18 cellular contexts compared by ENCODE assay signal in genomic region chr1:10738125-10738746, GRCh38. TPM values are rescaled to one million over a fixed set of nuclear protein-coding genes. Genes with fewer than 3 reads are reported as not detected.
DNase-seq lines count a peak whose midpoint lies in the region; ATAC-seq, FAIRE-seq and TF ChIP-seq lines count a peak whose summit lies in the region.
"Had no signal": no experiment of that assay in that cellular context is flagged by ENCODE, and none has a peak within 500 bp of the region (broad histone marks: within the 10 kb centered on the region; RNA-seq: fewer than 3 reads in every experiment).

No MANE protein-coding gene starts in this region.

- H3K79me2 ChIP-seq in HepG2 (ENCODE audit: insufficient read depth, low read length): no peaks in the 10 kb centered on the region
- H3K79me2 ChIP-seq in MM.1S (ENCODE audit: low read length): no peaks in the 10 kb centered on the region

- no TSS peak for BruUV-seq in HepG2 (replicated peaks; lab: Mats Ljungman, UMichigan)

- peaks cover 17% of the 10 kb centered on the region for H3K4me1 ChIP-seq in HepG2 (ENCODE audit: insufficient read depth, low read length)
- peaks cover 49 to 51% of the 10 kb centered on the region in 2 donors for H3K4me1 ChIP-seq in thyroid gland
- no peaks in the 10 kb centered on the region for H3K4me1 ChIP-seq in MM.1S (ENCODE audit: low read length)

- no peaks in the 10 kb centered on the region for H3K9me3 Mint-ChIP-seq in WTC11
- H3K9me3 Mint-ChIP-seq: activated naive CD4-positive, alpha-beta T cell treated with anti-CD3 and anti-CD28 coated beads, Interleukin-2, amount 50 U/mL, for 72 hours had no signal

- in situ Hi-C loops in HepG2 (cut with HindIII; ENCODE audit: extremely low pct_ligation_motif_present, low pct_unique_long_range_greater_than_20kb): no loop called here

- intact Hi-C loops in HepG2 (cut with micrococcal nuclease; ENCODE audit: unreplicated experiment) (no loop called here), thyroid gland (cut with DNase I) (no loop called here)

- peak overlapping the region; percentile 89; the same call in 1 of the 2 replicates for H3K27ac Mint-ChIP-seq in WTC11
- H3K27ac Mint-ChIP-seq: activated naive CD4-positive, alpha-beta T cell treated with anti-CD3 and anti-CD28 coated beads, Interleukin-2, amount 50 U/mL, for 72 hours had no signal

- no peak overlapping the region for H3K9ac ChIP-seq in HepG2 (ENCODE audit: insufficient read depth, low read depth, low read length)
- no peak overlapping the region for H3K9ac ChIP-seq in MM.1S (ENCODE audit: low read length)

- peaks cover 54% of the 10 kb centered on the region for H3K4me1 Mint-ChIP-seq in WTC11

- H3K27ac ChIP-seq in HepG2 (ENCODE audit: extremely low read length, insufficient read depth, low read length) (no peak overlapping the region), thyroid gland (peak overlapping the region; percentile 92 to 96 (median 95)), MM.1S (ENCODE audit: low read length) (no peak overlapping the region)
- H3K27ac ChIP-seq: SK-N-MC had no signal

- ATAC-seq in WTC11 (peak; percentile 45), HepG2 (peak; percentile 36)
- ATAC-seq: activated naive CD4-positive, alpha-beta T cell treated with anti-CD3 and anti-CD28 coated beads, Interleukin-2, amount 50 U/mL, for 72 hours; stimulated activated naive CD8-positive, alpha-beta T cell treated with anti-CD3 and anti-CD28 coated beads, Interleukin-15, Interleukin-2, amounts not matched to agents 100 U/mL and 50 U/mL, for 24 hours had no signal

- no peak for TF ChIP-seq EP300 in HepG2 (IDR thresholded peaks at IDR 0.05; ENCODE audit: low read depth in 2 of 2, low read length in 2 of 2)
- no peak for TF ChIP-seq EP300 in HepG2 (CRISPR knock-in tag; IDR thresholded peaks at IDR 0.05; ENCODE audit: borderline replicate concordance)

- TF ChIP-seq CTCF in WTC11 (IDR thresholded peaks at IDR 0.05) (no peak), HepG2 (CRISPR knock-in tag; IDR thresholded peaks at IDR 0.05) (no peak), thyroid gland (IDR thresholded peaks at IDR 0.05) (no peak), MM.1S (IDR thresholded peaks at IDR 0.05; ENCODE audit: low read length) (no peak)

- DNase-seq in NCI-H345 (lab: John Stamatoyannopoulos, UW): peak; percentile 20
- no peak for DNase-seq in NCI-H345 treated with DMSO at 0.1 percent for 48 hours (lab: John Stamatoyannopoulos, UW; ENCODE audit: unreplicated experiment)
- DNase-seq in WTC11 (ENCODE audit: low spot score): peak; percentile 35
- DNase-seq in HepG2 (ENCODE audit: low spot score): no peak
- peak; percentile 73 to 74 for DNase-seq in thyroid gland
- no peak for DNase-seq in AG08396 (ENCODE audit: low spot score)
- no peak for DNase-seq in kidney glomerular epithelial cell (lab: John Stamatoyannopoulos, UW)
- no peak for DNase-seq in MM.1S
- DNase-seq: activated CD4-positive, CD25-positive, alpha-beta regulatory T cell; activated CD8-positive, alpha-beta memory T cell treated with anti-CD3 and anti-CD28 coated beads, Interleukin-2, amount 50 U/mL, for 48 hours; Calu3; caudate nucleus; KG1; NCI-H1694; stimulated activated naive CD8-positive, alpha-beta T cell treated with anti-CD3 and anti-CD28 coated beads, Interleukin-15, Interleukin-2, amounts not matched to agents 100 U/mL and 50 U/mL, for 24 hours had no signal

- no peak for TF ChIP-seq RAD21 in HepG2 (CRISPR knock-in tag; IDR thresholded peaks at IDR 0.05)

- CTCF ChIA-PET in WTC11 (lab: Charles Lee) (interaction anchor here (0.5 kb wide), 1 partner anchor 15 kb away, joined by 4 read pairs; no protein-coding TSS in a partner anchor), HepG2 (lab: Yijun Ruan, JAX; ENCODE audit: low intra/inter-chr PET ratio, low total read pairs) (no interaction called here)

- no peak for TF ChIP-seq POLR2A in HepG2 (IDR thresholded peaks at IDR 0.05; ENCODE audit: insufficient read depth in 1 of 2, low read depth in 2 of 2, low read length in 2 of 2)
- peak in 1 of 2 donors; percentile 15 for TF ChIP-seq POLR2A in thyroid gland (IDR thresholded peaks at IDR 0.05)

- no peak for FAIRE-seq in HepG2 (lab: Jason Lieb, UNC)
- FAIRE-seq: islet of Langerhans had no signal

- POLR2A ChIA-PET in WTC11 (lab: Charles Lee) (no interaction called here), HepG2 (lab: Yijun Ruan, JAX) (no interaction called here)

- H3F3A ChIP-seq in MM.1S (ENCODE audit: insufficient read depth, low read length): no peaks in the 10 kb centered on the region

- peak overlapping the region; percentile 34 for H3K4me2 ChIP-seq in HepG2 (ENCODE audit: low read depth, low read length)
- H3K4me2 ChIP-seq in MM.1S (ENCODE audit: low read depth, low read length): no peak overlapping the region

- H3K36me3 ChIP-seq in HepG2 (replicated peaks in 1 of 2; ENCODE audit: control insufficient read depth in 1 of 2, insufficient read depth in 2 of 2, low read length in 2 of 2) (no peaks in the 10 kb centered on the region), thyroid gland (no peaks in the 10 kb centered on the region), MM.1S (replicated peaks; ENCODE audit: insufficient read depth, low read length) (no peaks in the 10 kb centered on the region)

- no peaks in the 10 kb centered on the region for H3K36me3 Mint-ChIP-seq in WTC11
- H3K36me3 Mint-ChIP-seq: activated naive CD4-positive, alpha-beta T cell treated with anti-CD3 and anti-CD28 coated beads, Interleukin-2, amount 50 U/mL, for 72 hours had no signal

- H3K4me3 ChIP-seq in HepG2 (replicated peaks in 1 of 3; ENCODE audit: insufficient read depth in 1 of 3, low read depth in 2 of 3, low read length in 3 of 3): no peak overlapping the region; a peak in 1 of 6 replicates
- H3K4me3 ChIP-seq in thyroid gland (replicated peaks in 1 of 3): no peak overlapping the region
- no peak overlapping the region for H3K4me3 ChIP-seq in MM.1S (ENCODE audit: low read length)
- H3K4me3 ChIP-seq: SK-N-MC had no signal

- WGBS in HepG2 (ENCODE audit: low lambda C conversion rate): 35% methylated on average over 12 of the region's 16 CpGs
- WGBS in thyroid gland, 2 donors: 58 to 61% methylated on average over 14 of the region's 16 CpGs

- no peak overlapping the region for H3K4me3 Mint-ChIP-seq in WTC11

- H3K27me3 ChIP-seq in HepG2 (ENCODE audit: control insufficient read depth in 1 of 2, insufficient read depth in 2 of 2, low read length in 2 of 2) (peaks cover 1 to 24% of the 10 kb centered on the region in 2 experiments; a peak in 4 of 5 replicates), thyroid gland (no peaks in the 10 kb centered on the region), MM.1S (replicated peaks; ENCODE audit: insufficient read depth, low read length) (peaks cover 100% of the 10 kb centered on the region)

- H4K20me1 ChIP-seq in HepG2 (ENCODE audit: insufficient read depth, low read length) (no peaks in the 10 kb centered on the region), MM.1S (ENCODE audit: insufficient read depth, low read length) (no peaks in the 10 kb centered on the region)

- H3K9me2 ChIP-seq in MM.1S (replicated peaks; ENCODE audit: insufficient read depth, low read length): no peaks in the 10 kb centered on the region

- H3K9me3 ChIP-seq in HepG2 (ENCODE audit: low read length) (no peaks in the 10 kb centered on the region), thyroid gland (no peaks in the 10 kb centered on the region), MM.1S (replicated peaks; ENCODE audit: insufficient read depth, low read length) (no peaks in the 10 kb centered on the region)

- no peak overlapping the region for H2AFZ ChIP-seq in HepG2 (ENCODE audit: low read length)
- no peak overlapping the region for H2AFZ ChIP-seq in MM.1S (ENCODE audit: low read length)

- H3K27me3 Mint-ChIP-seq in WTC11 (ENCODE audit: low read depth): no peaks in the 10 kb centered on the region

TF ChIP-seq in WTC11, 78 proteins besides CTCF, POLR2A, EP300 and RAD21 (continues in another document):
- no peak for TF ChIP-seq NFE2L1 (CRISPR knock-in tag; IDR thresholded peaks at IDR 0.05)

TF ChIP-seq in HepG2, 621 proteins besides CTCF, POLR2A, EP300 and RAD21:
- TF ChIP-seq JUND (CRISPR knock-in tag; IDR thresholded peaks at IDR 0.05) (no peak), ETV6 (CRISPR knock-in tag; conservative IDR thresholded peaks at IDR 0.05) (no peak), HNRNPL (IDR thresholded peaks at IDR 0.05; ENCODE audit: low read depth, low read length) (0 out of 2 replicates have a peak, but pooled peaks have one; percentile 33), ZNF253 (CRISPR knock-in tag; IDR thresholded peaks at IDR 0.05; ENCODE audit: borderline replicate concordance) (no peak), KLF6 (CRISPR knock-in tag; IDR thresholded peaks at IDR 0.05) (no peak), ZNF350 (CRISPR knock-in tag; IDR thresholded peaks at IDR 0.05; ENCODE audit: borderline replicate concordance, low read depth) (0 out of 2 replicates have a peak, but pooled peaks have one; percentile 20)
TF ChIP-seq in HepG2: peak in this region for 2.

RNA-seq across cellular contexts. Expression of gene CASZ1, which starts 58.2 kb away (rescaled TPM):
- total RNA-seq in WTC11 (2021) (6.9 to 11.7 TPM (median 8.7 TPM) in 3 replicates), HepG2 (2016; rRNA removed; fragmentation: Illumina TruSeq; extraction: Trizol) (2.3 and 3.7 TPM in 2 replicates), thyroid gland (10 to 100 TPM in 3 of 4 donors, 1 to 10 TPM in 1; 5.2 to 38.5 (median 18.7) TPM)
- total RNA-seq in HepG2 (2016; cell fraction: cytosol; rRNA removed; fragmentation: Illumina TruSeq; extraction: Trizol; ENCODE audit: low read depth): 1.5 and 1.9 TPM in 2 replicates
- 2.8 and 3.2 TPM in 2 replicates for total RNA-seq in HepG2 (2016; cell fraction: insoluble cytoplasmic fraction; rRNA removed; fragmentation: Illumina TruSeq; extraction: Trizol)
- 3.6 and 4.4 TPM in 2 replicates for total RNA-seq in HepG2 (2016; cell fraction: membrane; rRNA removed; fragmentation: Illumina TruSeq; extraction: Trizol)
- total RNA-seq in HepG2 (2016; cell fraction: nucleus; rRNA removed; fragmentation: Illumina TruSeq; extraction: Trizol): 3.2 TPM in 2 replicates
- 1.9 and 2.2 TPM in 2 replicates for polyA plus RNA-seq in HepG2 (2011; rRNA removed)
- polyA plus RNA-seq in HepG2 (2011; cell fraction: cytosol; rRNA removed): 2.0 and 2.2 TPM in 2 replicates
- 5.8 and 8.1 TPM in 2 replicates for polyA plus RNA-seq in HepG2 (2011; cell fraction: nucleus; rRNA removed)
- 1.0 and 1.4 TPM in 2 replicates for polyA plus RNA-seq in HepG2 (2012)
- 1.6 and 2.1 TPM in 2 replicates for polyA plus RNA-seq in HepG2 (2016; cell fraction: cytosol; fragmentation: Illumina TruSeq; extraction: Trizol; ENCODE audit: low read depth)
- 3.0 and 3.9 TPM in 2 replicates for polyA plus RNA-seq in HepG2 (2016; cell fraction: insoluble cytoplasmic fraction; fragmentation: Illumina TruSeq; extraction: Trizol; ENCODE audit: low read depth)
- 3.7 and 5.0 TPM in 2 replicates for polyA plus RNA-seq in HepG2 (2016; cell fraction: membrane; fragmentation: Illumina TruSeq; extraction: Trizol; ENCODE audit: low read depth)
- 4.0 and 4.7 TPM in 2 replicates for polyA plus RNA-seq in HepG2 (2016; cell fraction: nucleus; fragmentation: Illumina TruSeq; extraction: Trizol; ENCODE audit: insufficient read depth, low read depth)
- polyA minus RNA-seq in HepG2 (2011; rRNA and poly(A)+ RNA removed; ENCODE audit: low replicate concordance): 2.5 and 2.9 TPM in 2 replicates
- polyA minus RNA-seq in HepG2 (2011; cell fraction: cytosol; rRNA and poly(A)+ RNA removed): 1.7 and 2.1 TPM in 2 replicates
- polyA minus RNA-seq in HepG2 (2011; cell fraction: nucleus; rRNA and poly(A)+ RNA removed): 2.7 and 3.0 TPM in 2 replicates

Comparison
In these comparisons a context has a peak if more than half of its experiments do, and no peak if none do; other contexts are left out.
1. DNase-seq: peak in NCI-H345 (single experiment), WTC11 (single experiment) and thyroid gland (2 of 2); none in NCI-H345 treated with DMSO at 0.1 percent for 48 hours (single experiment), HepG2 (single experiment), AG08396 (single experiment), kidney glomerular epithelial cell (single experiment) and MM.1S (single experiment).
2. H3K27ac ChIP-seq: peak in thyroid gland (3 of 3); none in HepG2 (single experiment) and MM.1S (single experiment).